Comparison of ENCODE assay signal across 9 cellular contexts in the genomic region with DNA sequence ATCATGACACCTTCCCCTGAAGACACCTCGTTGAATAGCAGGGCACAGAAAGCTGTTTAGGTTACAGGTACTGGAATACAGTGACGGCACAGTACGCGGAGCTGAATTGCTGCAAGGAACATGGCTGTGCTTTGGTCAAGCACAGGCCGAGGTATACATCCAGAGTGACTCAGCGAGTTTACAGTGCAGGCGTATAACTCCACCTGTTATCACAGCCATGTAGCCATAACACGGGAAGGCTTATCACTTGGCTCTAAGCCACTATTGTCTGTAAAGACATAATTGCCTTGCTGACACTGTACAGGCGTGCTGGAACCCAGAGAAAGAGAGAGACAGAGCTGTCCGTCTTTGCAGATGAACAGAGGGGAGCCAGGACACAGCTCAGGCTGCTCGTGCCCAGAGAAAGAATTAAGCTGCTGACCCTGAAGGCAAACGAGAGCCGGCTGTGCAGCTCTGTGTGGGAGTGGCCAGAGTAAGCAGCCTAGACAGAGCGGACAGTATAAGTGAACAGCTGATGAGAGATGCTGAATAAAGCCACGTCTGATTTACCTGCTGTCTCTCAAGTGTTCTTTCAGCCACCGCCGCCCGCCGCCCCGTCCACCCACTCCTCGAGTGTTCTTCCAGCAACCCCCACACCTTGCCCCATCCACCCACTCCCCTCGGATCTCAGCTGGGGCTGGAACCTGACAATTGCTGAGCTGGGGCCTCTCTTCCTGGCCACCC.
A peak's percentile ranks its signal among the peaks of the same experiment; 100 is the strongest.
DNase-seq lines count a peak whose midpoint lies in the region; ATAC-seq and TF ChIP-seq lines count a peak whose summit lies in the region.
"Had no signal": no experiment of that assay in that cellular context is flagged by ENCODE, and none has a peak within 500 bp of the region (broad histone marks: within the 10 kb centered on the region; RNA-seq: fewer than 3 reads in every experiment).

No MANE protein-coding gene starts in this region.

- H3K9me3 Mint-ChIP-seq in activated T-cell treated with anti-CD3 and anti-CD28 coated beads, Interleukin-2, amount 50 U/mL, for 4 hours: no peaks in the 10 kb centered on the region

- peak overlapping the region; percentile 79 to 93 for H3K27ac ChIP-seq in coronary artery
- H3K27ac ChIP-seq in left lung: peak overlapping the region in 1 of 2 donors; percentile 65
- peak overlapping the region; percentile 66 to 88 (median 81) for H3K27ac ChIP-seq in stomach

- 36 to 59% (median 39%) methylated on average over 19 to 22 of the region's 22 CpGs for WGBS in stomach, 5 donors

- H3K36me3 Mint-ChIP-seq in activated T-cell treated with anti-CD3 and anti-CD28 coated beads, Interleukin-2, amount 50 U/mL, for 4 hours (ENCODE audit: insufficient read depth): no peaks in the 10 kb centered on the region
- H3K36me3 Mint-ChIP-seq: naive thymus-derived CD4-positive, alpha-beta T cell had no signal

- no peak for TF ChIP-seq POLR2A in stomach (IDR thresholded peaks at IDR 0.05)

- intact Hi-C loops in left lung (cut with DNase I): no loop called here
- intact Hi-C loops in stomach (cut with DNase I; ENCODE audit: low total_unique reads): no loop called here

- DNase-seq in NCI-H748 (lab: John Stamatoyannopoulos, UW; ENCODE audit: unreplicated experiment) (peak; percentile 69), coronary artery (ENCODE audit: low spot score) (no peak), left lung (no peak), stomach (peak; percentile 64), H4 (ENCODE audit: low spot score) (no peak)
- no peak for DNase-seq in activated T-cell treated with anti-CD3 and anti-CD28 coated beads, Interleukin-2, amount 50 U/mL, for 4 hours
- no peak for DNase-seq in effector CD8-positive, alpha-beta T cell (lab: John Stamatoyannopoulos, UW)
- no peak for DNase-seq in activated CD4-positive, alpha-beta T cell treated with anti-CD3 and anti-CD28 coated beads, Interleukin-2, amount 50 U/mL, for 4 hours
- DNase-seq: naive thymus-derived CD4-positive, alpha-beta T cell had no signal

- H3K27me3 Mint-ChIP-seq in activated T-cell treated with anti-CD3 and anti-CD28 coated beads, Interleukin-2, amount 50 U/mL, for 4 hours (ENCODE audit: low read depth): no peaks in the 10 kb centered on the region
- H3K27me3 Mint-ChIP-seq: naive thymus-derived CD4-positive, alpha-beta T cell had no signal

- H3K4me3 ChIP-seq in coronary artery: peak overlapping the region; percentile 49
- H3K4me3 ChIP-seq in left lung: no peak overlapping the region
- H3K4me3 ChIP-seq in stomach: no peak overlapping the region

- H3K4me1 ChIP-seq in left lung (peaks cover 20 to 28% of the 10 kb centered on the region in 2 donors), stomach (peaks cover 42 to 76% (median 53%) of the 10 kb centered on the region in 4 donors)

- ATAC-seq in left lung: peak; percentile 49
- ATAC-seq in activated T-cell treated with anti-CD3 and anti-CD28 coated beads, Interleukin-2, amount 50 U/mL, for 4 hours: no peak
- ATAC-seq: naive thymus-derived CD4-positive, alpha-beta T cell had no signal

- no peak overlapping the region for H3K4me3 Mint-ChIP-seq in activated T-cell treated with anti-CD3 and anti-CD28 coated beads, Interleukin-2, amount 50 U/mL, for 4 hours
- H3K4me3 Mint-ChIP-seq: naive thymus-derived CD4-positive, alpha-beta T cell had no signal

- H3K9me3 ChIP-seq in left lung (no peaks in the 10 kb centered on the region), stomach (no peaks in the 10 kb centered on the region)

- no peaks in the 10 kb centered on the region for H3K36me3 ChIP-seq in left lung
- H3K36me3 ChIP-seq in stomach: no peaks in the 10 kb centered on the region

- H3K4me1 Mint-ChIP-seq in activated T-cell treated with anti-CD3 and anti-CD28 coated beads, Interleukin-2, amount 50 U/mL, for 4 hours (ENCODE audit: low read depth): no peaks in the 10 kb centered on the region

- TF ChIP-seq CTCF in coronary artery (IDR thresholded peaks at IDR 0.05) (no peak), left lung (IDR thresholded peaks at IDR 0.05) (no peak), stomach (IDR thresholded peaks at IDR 0.05) (no peak)

- H3K27me3 ChIP-seq in left lung (no peaks in the 10 kb centered on the region), stomach (no peaks in the 10 kb centered on the region)

- no peak for TF ChIP-seq EP300 in stomach (IDR thresholded peaks at IDR 0.05)

Comparison
In these comparisons a context has a peak if more than half of its experiments do, and no peak if none do; other contexts are left out.
1. DNase-seq: peak in NCI-H748 (single experiment) and stomach (single experiment); none in coronary artery (single experiment), left lung (0 of 2), activated T-cell treated with anti-CD3 and anti-CD28 coated beads, Interleukin-2, amount 50 U/mL, for 4 hours (single experiment), effector CD8-positive, alpha-beta T cell (single experiment), activated CD4-positive, alpha-beta T cell treated with anti-CD3 and anti-CD28 coated beads, Interleukin-2, amount 50 U/mL, for 4 hours (0 of 2) and H4 (single experiment).